21 cellular contexts compared by ENCODE assay signal in genomic region chr3:162507397-162507796, GRCh38.
"Had no signal": no experiment of that assay in that cellular context is flagged by ENCODE, and none has a peak within 500 bp of the region (broad histone marks: within the 10 kb centered on the region; RNA-seq: fewer than 3 reads in every experiment).

No MANE protein-coding gene starts in this region.

- H3K4me1 ChIP-seq: adrenal gland, breast epithelium, esophagus squamous epithelium, left lung, upper lobe of right lung had no signal

- H3K9me3 ChIP-seq: adrenal gland, breast epithelium, esophagus squamous epithelium, thoracic aorta, upper lobe of right lung had no signal

- DNase-seq: activated CD4-positive, alpha-beta memory T cell treated with anti-CD3 and anti-CD28 coated beads, Interleukin-2, amount 10 ng/mL, durations not matched to agents 7 days and 5 days; activated CD4-positive, alpha-beta T cell treated with anti-CD3 and anti-CD28 coated beads, Interleukin-2, amount 10 ng/mL, durations not matched to agents 24 days and 14 days; activated effector memory CD4-positive, alpha-beta T cell treated with anti-CD3 and anti-CD28 coated beads, Interleukin-2, amount 50 U/mL, for 16 hours; activated naive CD4-positive, alpha-beta T cell treated with anti-CD3 and anti-CD28 coated beads, Interleukin-2, amount 50 U/mL, for 16 hours; activated T-cell treated with anti-CD3 and anti-CD28 coated beads, Interleukin-2, amount 50 U/mL, for 72 hours; adrenal gland; cortex of kidney; endodermal cell; esophagus squamous epithelium; kidney glomerular epithelial cell; left lung; naive thymus-derived CD4-positive, alpha-beta T cell; occipital lobe; stimulated activated CD4-positive, alpha-beta T cell treated with anti-CD3 and anti-CD28 coated beads, Interleukin-4, amount 100 ng/mL, for 1 hour; stimulated activated naive CD4-positive, alpha-beta T cell; SW 1271; T-helper 17 cell; upper lobe of right lung had no signal

- H3K4me3 ChIP-seq: breast epithelium, esophagus squamous epithelium, left lung, lung, thoracic aorta, upper lobe of right lung had no signal

- H3K27ac ChIP-seq: adrenal gland, breast epithelium, esophagus squamous epithelium, left lung, thoracic aorta, upper lobe of right lung had no signal

- H3K36me3 ChIP-seq: adrenal gland, breast epithelium, esophagus squamous epithelium, left lung, thoracic aorta, upper lobe of right lung had no signal
